In genomic region chr10:47299611-47299988, GRCh38 we compare ENCODE assay signal across 13 cellular contexts. TPM values are rescaled to one million over a fixed set of nuclear protein-coding genes. Genes with fewer than 3 reads are reported as not detected.
DNase-seq lines count a peak whose midpoint lies in the region; ATAC-seq, FAIRE-seq and TF ChIP-seq lines count a peak whose summit lies in the region.
"Had no signal": no experiment of that assay in that cellular context is flagged by ENCODE, and none has a peak within 500 bp of the region (broad histone marks: within the 10 kb centered on the region; RNA-seq: fewer than 3 reads in every experiment).

No MANE protein-coding gene starts in this region.

- intact Hi-C loops in activated CD4-positive, alpha-beta T cell treated with anti-CD3 and anti-CD28 coated beads, Interleukin-2, amount 10 ng/mL, durations not matched to agents 24 days and 14 days (cut with micrococcal nuclease): no loop called here

- no peak overlapping the region for H3K9ac ChIP-seq in iPS-15b (ENCODE audit: low read depth, low read length)
- no peak overlapping the region for H3K9ac ChIP-seq in smooth muscle cell (ENCODE audit: low read depth)

- H4K20me1 ChIP-seq in smooth muscle cell (ENCODE audit: low read depth): no peaks in the 10 kb centered on the region

- H3K4me2 ChIP-seq in smooth muscle cell: peak overlapping the region; percentile 94

- H3K36me3 ChIP-seq in iPS-15b (ENCODE audit: control insufficient read depth, insufficient read depth, low read length) (no peaks in the 10 kb centered on the region), smooth muscle cell (ENCODE audit: low read depth) (no peaks in the 10 kb centered on the region)

- H3K27ac Mint-ChIP-seq in activated CD4-positive, alpha-beta T cell treated with anti-CD3 and anti-CD28 coated beads, Interleukin-2, amount 10 ng/mL, durations not matched to agents 24 days and 14 days: no peak overlapping the region
- H3K27ac Mint-ChIP-seq in activated T-helper 17 cell treated with anti-CD3 and anti-CD28 coated beads, Interleukin-2, amount 50 U/mL, for 72 hours: no peak overlapping the region

- no peak for FAIRE-seq in HTR-8/SVneo (lab: Jason Lieb, UNC)

- no peaks in the 10 kb centered on the region for H3K79me2 ChIP-seq in smooth muscle cell (ENCODE audit: low read depth)

- H3K9me3 ChIP-seq in iPS-15b (ENCODE audit: control insufficient read depth, insufficient read depth, low read length) (no peaks in the 10 kb centered on the region), smooth muscle cell (replicated peaks; ENCODE audit: low read depth) (no peaks in the 10 kb centered on the region)

- no peak for ATAC-seq in activated T-helper 17 cell treated with anti-CD3 and anti-CD28 coated beads, Interleukin-2, amount 50 U/mL, for 72 hours (replicated peaks)
- ATAC-seq in GM21786 (IDR thresholded peaks at IDR 0.05; ENCODE audit: unreplicated experiment): no peak

- 59% methylated on average over 6 of the region's 6 CpGs for WGBS in smooth muscle cell (ENCODE audit: low lambda C conversion rate)

- H3K9me3 Mint-ChIP-seq in activated CD4-positive, alpha-beta T cell treated with anti-CD3 and anti-CD28 coated beads, Interleukin-2, amount 10 ng/mL, durations not matched to agents 24 days and 14 days: no peaks in the 10 kb centered on the region
- no peaks in the 10 kb centered on the region for H3K9me3 Mint-ChIP-seq in activated T-helper 17 cell treated with anti-CD3 and anti-CD28 coated beads, Interleukin-2, amount 50 U/mL, for 72 hours

- no peak for DNase-seq in activated CD4-positive, alpha-beta T cell treated with anti-CD3 and anti-CD28 coated beads, Interleukin-2, amount 10 ng/mL, durations not matched to agents 24 days and 14 days
- no peak for DNase-seq in activated CD4-positive, alpha-beta T cell treated with anti-CD3 and anti-CD28 coated beads, Interleukin-2, amount 50 U/mL, for 4 hours
- DNase-seq in smooth muscle cell (lab: John Stamatoyannopoulos, UW; ENCODE audit: unreplicated experiment) (no peak), HTR-8/SVneo (ENCODE audit: insufficient read length, low spot score) (no peak), putamen (ENCODE audit: low spot score) (no peak)
- DNase-seq: activated naive CD4-positive, alpha-beta T cell; DMS153; NCI-H446 had no signal

- H3K27me3 ChIP-seq in iPS-15b (ENCODE audit: control insufficient read depth, insufficient read depth, low read length) (peaks cover 36% of the 10 kb centered on the region), smooth muscle cell (ENCODE audit: low read depth) (peaks cover 76% of the 10 kb centered on the region)

- H3K4me3 Mint-ChIP-seq in activated CD4-positive, alpha-beta T cell treated with anti-CD3 and anti-CD28 coated beads, Interleukin-2, amount 10 ng/mL, durations not matched to agents 24 days and 14 days: peak overlapping the region; percentile 19
- peak overlapping the region; percentile 47 for H3K4me3 Mint-ChIP-seq in activated T-helper 17 cell treated with anti-CD3 and anti-CD28 coated beads, Interleukin-2, amount 50 U/mL, for 72 hours

- TF ChIP-seq CTCF in smooth muscle cell (IDR thresholded peaks at IDR 0.05; ENCODE audit: borderline replicate concordance, insufficient read depth, poor library complexity, severe bottlenecking): no peak

- H3K4me1 ChIP-seq in iPS-15b (ENCODE audit: control insufficient read depth, insufficient read depth, low read length) (no peaks in the 10 kb centered on the region), smooth muscle cell (ENCODE audit: low read depth) (peaks cover 22% of the 10 kb centered on the region)

- H3K4me1 Mint-ChIP-seq in activated CD4-positive, alpha-beta T cell treated with anti-CD3 and anti-CD28 coated beads, Interleukin-2, amount 10 ng/mL, durations not matched to agents 24 days and 14 days: peaks cover 3% of the 10 kb centered on the region
- peaks cover 5% of the 10 kb centered on the region for H3K4me1 Mint-ChIP-seq in activated T-helper 17 cell treated with anti-CD3 and anti-CD28 coated beads, Interleukin-2, amount 50 U/mL, for 72 hours

- H3K36me3 Mint-ChIP-seq in activated CD4-positive, alpha-beta T cell treated with anti-CD3 and anti-CD28 coated beads, Interleukin-2, amount 10 ng/mL, durations not matched to agents 24 days and 14 days (ENCODE audit: low read depth): peaks cover 3% of the 10 kb centered on the region
- no peaks in the 10 kb centered on the region for H3K36me3 Mint-ChIP-seq in activated T-helper 17 cell treated with anti-CD3 and anti-CD28 coated beads, Interleukin-2, amount 50 U/mL, for 72 hours (ENCODE audit: low read depth)

- H2AFZ ChIP-seq in smooth muscle cell (ENCODE audit: low read depth): no peak overlapping the region

- H3K27ac ChIP-seq in smooth muscle cell (ENCODE audit: low read depth): no peak overlapping the region
- H3K27ac ChIP-seq: VCaP had no signal

- peak overlapping the region; percentile 46 for H3K4me3 ChIP-seq in iPS-15b (ENCODE audit: low read depth, low read length)
- H3K4me3 ChIP-seq in smooth muscle cell: peak overlapping the region; percentile 58

- H3F3A ChIP-seq in smooth muscle cell (ENCODE audit: low read depth): no peaks in the 10 kb centered on the region

- H3K27me3 Mint-ChIP-seq in activated CD4-positive, alpha-beta T cell treated with anti-CD3 and anti-CD28 coated beads, Interleukin-2, amount 10 ng/mL, durations not matched to agents 24 days and 14 days: peaks cover 45% of the 10 kb centered on the region
- H3K27me3 Mint-ChIP-seq in activated T-helper 17 cell treated with anti-CD3 and anti-CD28 coated beads, Interleukin-2, amount 50 U/mL, for 72 hours: peaks cover 16% of the 10 kb centered on the region

RNA-seq across cellular contexts. Expression of gene GDF10, which starts 0.4 kb away (rescaled TPM):
- total RNA-seq in activated CD4-positive, alpha-beta T cell treated with anti-CD3 and anti-CD28 coated beads, Interleukin-2, amount 10 ng/mL, durations not matched to agents 24 days and 14 days: 0.49 and 0.59 TPM in 2 replicates
- under 1 TPM in 1 of 2 donors, not detected in 1; 0.45 TPM for total RNA-seq in activated T-helper 17 cell treated with anti-CD3 and anti-CD28 coated beads, Interleukin-2, amount 50 U/mL, for 72 hours
- 0.58 and 1.4 TPM in 2 replicates for total RNA-seq in smooth muscle cell
- 1.2 and 1.5 TPM in 2 replicates for polyA plus RNA-seq in smooth muscle cell
- total RNA-seq: A172 had no signal

RNA-seq across cellular contexts. Expression of gene GDF2, which starts 22.7 kb away (rescaled TPM):
- not detected in 2 replicates for total RNA-seq in activated CD4-positive, alpha-beta T cell treated with anti-CD3 and anti-CD28 coated beads, Interleukin-2, amount 10 ng/mL, durations not matched to agents 24 days and 14 days
- not detected for total RNA-seq in activated T-helper 17 cell treated with anti-CD3 and anti-CD28 coated beads, Interleukin-2, amount 50 U/mL, for 72 hours
- not detected in 2 replicates for total RNA-seq in smooth muscle cell
- polyA plus RNA-seq in smooth muscle cell: 1.3 TPM in 1 of 2 replicates, not detected in the other
- total RNA-seq: A172 had no signal

RNA-seq across cellular contexts. Expression of gene RBP3, which starts 48.6 kb away (rescaled TPM):
- not detected in 2 replicates for total RNA-seq in activated CD4-positive, alpha-beta T cell treated with anti-CD3 and anti-CD28 coated beads, Interleukin-2, amount 10 ng/mL, durations not matched to agents 24 days and 14 days
- total RNA-seq in activated T-helper 17 cell treated with anti-CD3 and anti-CD28 coated beads, Interleukin-2, amount 50 U/mL, for 72 hours: not detected
- not detected in 2 replicates for total RNA-seq in smooth muscle cell
- polyA plus RNA-seq in smooth muscle cell: not detected in 2 replicates
- total RNA-seq: A172 had no signal
